Comparison of ENCODE assay signal across 26 cellular contexts in the genomic region with DNA sequence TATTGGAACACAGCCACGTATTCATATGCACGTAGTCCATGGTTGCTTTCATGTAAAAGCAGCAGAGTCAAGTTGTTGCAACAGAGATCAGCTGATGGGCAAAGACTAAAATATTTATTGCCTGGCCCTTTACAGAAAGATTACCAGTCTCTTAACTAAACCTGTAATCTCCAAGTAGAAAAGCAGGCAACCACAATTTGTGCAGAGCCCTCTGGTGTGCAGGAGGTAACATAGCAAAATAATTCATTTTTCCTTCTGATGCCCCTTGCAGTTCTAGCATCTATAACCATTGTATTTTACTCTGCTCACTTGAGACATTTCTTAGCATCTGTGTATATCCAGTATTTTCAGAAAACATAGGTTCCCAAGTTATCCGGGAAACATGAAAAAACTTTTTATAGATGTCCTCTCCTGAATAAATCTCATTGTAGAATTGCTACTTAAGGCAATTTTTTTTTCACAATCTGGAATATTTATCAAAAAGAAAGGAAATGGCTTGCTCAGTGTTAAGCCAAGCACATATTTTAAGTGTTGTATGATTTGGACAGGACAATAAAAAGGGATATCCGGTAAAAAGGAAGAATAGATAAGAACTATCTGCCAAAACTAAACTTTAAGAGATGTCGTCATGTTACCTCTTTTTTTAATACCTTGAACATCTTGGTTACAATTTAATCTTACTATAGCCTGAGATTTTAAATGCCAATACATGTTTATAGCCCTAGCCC.
DNase-seq lines count a peak whose midpoint lies in the region; ATAC-seq, FAIRE-seq and TF ChIP-seq lines count a peak whose summit lies in the region.
"Had no signal": no experiment of that assay in that cellular context is flagged by ENCODE, and none has a peak within 500 bp of the region (broad histone marks: within the 10 kb centered on the region; RNA-seq: fewer than 3 reads in every experiment).

No MANE protein-coding gene starts in this region.

- H3K27ac ChIP-seq in A673 (ENCODE audit: low read depth, low read length, poor library complexity, severe bottlenecking) (no peak overlapping the region), kidney (ENCODE audit: low read depth in 2 of 2, low read length in 2 of 2) (peak overlapping the region in 1 of 2 donors; percentile 36)
- H3K27ac ChIP-seq: skin epidermis, stomach had no signal

- 0 out of 2 replicates have a peak, but pooled peaks have one; percentile 18 for TF ChIP-seq CTCF in A673 (conservative IDR thresholded peaks at IDR 0.05; ENCODE audit: low read depth, low read length)
- peak; percentile 17 for TF ChIP-seq CTCF in GM12873 (IDR thresholded peaks at IDR 0.05; ENCODE audit: insufficient read depth, low read depth, low read length, missing control alignments)
- TF ChIP-seq CTCF in kidney (IDR thresholded peaks at IDR 0.05; ENCODE audit: borderline replicate concordance, extremely low read depth, insufficient read depth), result no peak

- CTCF ChIA-PET in A673 (lab: Charles Lee), result no interaction called here

- H3K4me3 ChIP-seq in A673 (ENCODE audit: low read depth, low read length, poor library complexity, severe bottlenecking), result no peak overlapping the region
- no peak overlapping the region for H3K4me3 ChIP-seq in kidney (ENCODE audit: low read length in 2 of 2)
- H3K4me3 ChIP-seq: breast epithelium, esophagus squamous epithelium, heart left ventricle, skin epidermis, stomach had no signal

- POLR2A ChIA-PET in A673 (lab: Charles Lee; ENCODE audit: low non-redundant PET), result no interaction called here

- FAIRE-seq in kidney (lab: Jason Lieb, UNC), result peak; percentile 62
- FAIRE-seq: GM12892, urothelium cell line had no signal

- H3K36me3 ChIP-seq in A673 (ENCODE audit: insufficient read depth, low read length, poor library complexity, severe bottlenecking) (no peaks in the 10 kb centered on the region), kidney (ENCODE audit: control insufficient read depth in 1 of 2, insufficient read depth in 2 of 2, low read length in 2 of 2) (no peaks in the 10 kb centered on the region)
- H3K36me3 ChIP-seq: breast epithelium, esophagus squamous epithelium, heart left ventricle, stomach had no signal

- peaks cover 3% of the 10 kb centered on the region for H3K27me3 ChIP-seq in A673 (replicated peaks; ENCODE audit: insufficient read depth, low read depth, low read length, poor library complexity)
- H3K27me3 ChIP-seq: breast epithelium, esophagus squamous epithelium, heart left ventricle, stomach had no signal

- ATAC-seq in HG02610 (IDR thresholded peaks at IDR 0.05; ENCODE audit: unreplicated experiment), result no peak
- ATAC-seq: activated T-helper 17 cell treated with anti-CD3 and anti-CD28 coated beads, Interleukin-2, amount 50 U/mL, for 72 hours; naive thymus-derived CD4-positive, alpha-beta T cell had no signal

- intact Hi-C loops in A673 (cut with micrococcal nuclease; ENCODE audit: unreplicated experiment), result no loop called here
- intact Hi-C loops in kidney (cut with DNase I), result no loop called here

- H3K4me1 ChIP-seq in A673 (ENCODE audit: insufficient read depth, low read length, poor library complexity, severe bottlenecking) (no peaks in the 10 kb centered on the region), kidney (ENCODE audit: control insufficient read depth in 1 of 2, insufficient read depth in 1 of 2, low read depth in 1 of 2, low read length in 2 of 2) (no peaks in the 10 kb centered on the region)
- H3K4me1 ChIP-seq: breast epithelium had no signal

- no TSS peak for BruUV-seq in A673 (replicated peaks; lab: Mats Ljungman, UMichigan)

- H3K9ac ChIP-seq in kidney (ENCODE audit: low read length in 2 of 2), result no peak overlapping the region

- DNase-seq in A673 (ENCODE audit: low spot score) (peak; percentile 9), RKO (ENCODE audit: low spot score) (peak; percentile 8), kidney (no peak), NOMO-1 treated with dmso at 0.1 percent for 144 hours (lab: John Stamatoyannopoulos, UW; ENCODE audit: unreplicated experiment) (no peak), SW 1271 (lab: John Stamatoyannopoulos, UW) (no peak), amygdala (lab: John Stamatoyannopoulos, UW) (no peak)
- DNase-seq: activated CD4-positive, CD25-positive, alpha-beta regulatory T cell treated with anti-CD3 and anti-CD28 coated beads, Interleukin-2, amount 50 U/mL, for 72 hours; activated naive CD8-positive, alpha-beta T cell treated with anti-CD3 and anti-CD28 coated beads, Interleukin-2, amount 10 ng/mL, durations not matched to agents 7 days and 5 days; COR-L47; esophagus squamous epithelium; heart left ventricle; naive thymus-derived CD4-positive, alpha-beta T cell; NCI-H1694 treated with DMSO at 0.1 percent for 48 hours; NCI-H226; posterior cingulate gyrus; SHP77 treated with DMSO at 0.1 percent for 48 hours; stimulated activated CD4-positive, alpha-beta T cell treated with anti-CD3 and anti-CD28 coated beads, Interleukin-2, amount 100 ng/mL, for 48 hours; stomach; T-helper 2 cell had no signal

- H3K9me3 ChIP-seq in A673 (ENCODE audit: low read depth, low read length, poor library complexity, severe bottlenecking), result no peaks in the 10 kb centered on the region
- H3K9me3 ChIP-seq in kidney (ENCODE audit: control insufficient read depth in 1 of 2, low read length in 2 of 2), result no peaks in the 10 kb centered on the region
- H3K9me3 ChIP-seq: breast epithelium, esophagus squamous epithelium, heart left ventricle, stomach had no signal

Comparison
In these comparisons a context has a peak if more than half of its experiments do, and no peak if none do; other contexts are left out.
1. DNase-seq: peak in A673 (single experiment) and RKO (single experiment); none in kidney (single experiment), NOMO-1 treated with dmso at 0.1 percent for 144 hours (single experiment), SW 1271 (0 of 2) and amygdala (0 of 56).